ENCODE assay signal across 22 cellular contexts in genomic region chr6:113676057-113676456, GRCh38.
DNase-seq lines count a peak whose midpoint lies in the region; ATAC-seq, FAIRE-seq and TF ChIP-seq lines count a peak whose summit lies in the region.
"Had no signal": no experiment of that assay in that cellular context is flagged by ENCODE, and none has a peak within 500 bp of the region (broad histone marks: within the 10 kb centered on the region; RNA-seq: fewer than 3 reads in every experiment).

No MANE protein-coding gene starts in this region.

- no peak overlapping the region for H3K4me3 Mint-ChIP-seq in dendritic cell treated with granulocyte-macrophage colony-stimulating factor and Interleukin-4, amounts not matched to agents 40 ng/mL and 50 ng/mL, for 4 days
- H3K4me3 Mint-ChIP-seq: B cell; CD8-positive, alpha-beta T cell had no signal

- H3K27ac ChIP-seq in stomach (peak overlapping the region; percentile 53 to 80 (median 65)), left lung (no peak overlapping the region)
- H3K27ac ChIP-seq: 22Rv1, BLaER1, C4-2B, GM23248 had no signal

- peaks cover 17% of the 10 kb centered on the region for H3K4me1 Mint-ChIP-seq in dendritic cell treated with granulocyte-macrophage colony-stimulating factor and Interleukin-4, amounts not matched to agents 40 ng/mL and 50 ng/mL, for 4 days (ENCODE audit: low read depth)
- H3K4me1 Mint-ChIP-seq: CD4-positive, CD25-positive, alpha-beta regulatory T cell had no signal

- H3K9me3 ChIP-seq in mucosa of stomach (ENCODE audit: control insufficient read depth, low read length) (no peaks in the 10 kb centered on the region), stomach (no peaks in the 10 kb centered on the region), left lung (no peaks in the 10 kb centered on the region)
- H3K9me3 ChIP-seq: BLaER1, Caco-2, HAP-1 had no signal

- H3K27ac Mint-ChIP-seq in dendritic cell treated with granulocyte-macrophage colony-stimulating factor and Interleukin-4, amounts not matched to agents 40 ng/mL and 50 ng/mL, for 4 days = peak overlapping the region; percentile 13
- H3K27ac Mint-ChIP-seq: B cell; CD4-positive, CD25-positive, alpha-beta regulatory T cell; CD8-positive, alpha-beta T cell had no signal

- ATAC-seq in left lung = no peak
- ATAC-seq: CD8-positive, alpha-beta T cell; GM12878 had no signal

- DNase-seq in GM19239 (ENCODE audit: insufficient read length, low spot score) (no peak), stomach (peak; percentile 44), GM03348 (ENCODE audit: low spot score) (no peak), left lung (no peak), mucosa of gallbladder (ENCODE audit: low spot score) (no peak)
- DNase-seq: Caco-2; CD4-positive, CD25-positive, alpha-beta regulatory T cell; CD8-positive, alpha-beta T cell; DMS153; DND-41; GM23248 had no signal

- H3K4me1 ChIP-seq in mucosa of stomach (ENCODE audit: control insufficient read depth, insufficient read depth, low read length) = peaks cover 44% of the 10 kb centered on the region
- peaks cover 19 to 63% (median 49%) of the 10 kb centered on the region in 4 donors for H3K4me1 ChIP-seq in stomach
- H3K4me1 ChIP-seq in left lung = peaks cover 3 to 20% of the 10 kb centered on the region in 2 donors
- H3K4me1 ChIP-seq: BLaER1 had no signal

- no peaks in the 10 kb centered on the region for H3K36me3 Mint-ChIP-seq in dendritic cell treated with granulocyte-macrophage colony-stimulating factor and Interleukin-4, amounts not matched to agents 40 ng/mL and 50 ng/mL, for 4 days (ENCODE audit: low read depth)
- H3K36me3 Mint-ChIP-seq: CD4-positive, CD25-positive, alpha-beta regulatory T cell; CD8-positive, alpha-beta T cell had no signal

- TF ChIP-seq POLR2A in stomach (IDR thresholded peaks at IDR 0.05) = no peak

- no peaks in the 10 kb centered on the region for H3K27me3 ChIP-seq in mucosa of stomach (ENCODE audit: control insufficient read depth, insufficient read depth, low read length)
- no peaks in the 10 kb centered on the region for H3K27me3 ChIP-seq in stomach
- H3K27me3 ChIP-seq in left lung = no peaks in the 10 kb centered on the region
- H3K27me3 ChIP-seq: BLaER1 had no signal

- no peaks in the 10 kb centered on the region for H3K9me3 Mint-ChIP-seq in dendritic cell treated with granulocyte-macrophage colony-stimulating factor and Interleukin-4, amounts not matched to agents 40 ng/mL and 50 ng/mL, for 4 days
- H3K9me3 Mint-ChIP-seq: CD8-positive, alpha-beta T cell had no signal

- no peak for TF ChIP-seq EP300 in stomach (IDR thresholded peaks at IDR 0.05)

- H3K27me3 Mint-ChIP-seq in dendritic cell treated with granulocyte-macrophage colony-stimulating factor and Interleukin-4, amounts not matched to agents 40 ng/mL and 50 ng/mL, for 4 days = no peaks in the 10 kb centered on the region
- H3K27me3 Mint-ChIP-seq: B cell had no signal

- H3K4me3 ChIP-seq in mucosa of stomach (ENCODE audit: low read length) (no peak overlapping the region), stomach (no peak overlapping the region), left lung (no peak overlapping the region)
- H3K4me3 ChIP-seq: BLaER1, GM12878, GM23248, HAP-1 had no signal

- intact Hi-C loops in dendritic cell treated with granulocyte-macrophage colony-stimulating factor and Interleukin-4, amounts not matched to agents 40 ng/mL and 50 ng/mL, for 4 days (cut with micrococcal nuclease) = no loop called here
- intact Hi-C loops in stomach (cut with DNase I; ENCODE audit: low total_unique reads) (no loop called here), left lung (cut with DNase I) (no loop called here)

- H3K36me3 ChIP-seq in mucosa of stomach (ENCODE audit: control insufficient read depth, insufficient read depth, low read length) = no peaks in the 10 kb centered on the region
- no peaks in the 10 kb centered on the region for H3K36me3 ChIP-seq in stomach
- H3K36me3 ChIP-seq in left lung = no peaks in the 10 kb centered on the region
- H3K36me3 ChIP-seq: BLaER1, HAP-1 had no signal

- peak overlapping the region; percentile 44 for H3K9ac ChIP-seq in mucosa of stomach (ENCODE audit: low read length)
- H3K9ac ChIP-seq: BLaER1, GM23248 had no signal

- TF ChIP-seq CTCF in stomach (IDR thresholded peaks at IDR 0.05) (no peak), left lung (IDR thresholded peaks at IDR 0.05) (no peak)

- peak; percentile 35 for FAIRE-seq in GM19239 (lab: Jason Lieb, UNC)
- FAIRE-seq: A204.1, G401.6, GM12878, H54 had no signal

- 33 to 57% (median 41%) methylated on average over 4 of the region's 4 CpGs for WGBS in stomach, 5 donors

Comparison
In these comparisons a context has a peak if more than half of its experiments do, and no peak if none do; other contexts are left out.
1. H3K27ac ChIP-seq: peak in stomach (5 of 5); none in left lung (0 of 2).